1 cellular context compared by ENCODE assay signal in genomic region chr2:165373322-165374025, GRCh38.
TF ChIP-seq lines count a peak whose summit lies in the region.

No MANE protein-coding gene starts in this region.

TF ChIP-seq in SK-N-SH, 30 proteins besides CTCF, POLR2A, EP300 and RAD21 (continued from another document):
- peak; percentile 28; the same call in 1 of the 2 replicates for TF ChIP-seq GATA2 (CRISPR knock-in tag; IDR thresholded peaks at IDR 0.05)
- TF ChIP-seq TEAD4 (IDR thresholded peaks at IDR 0.05; ENCODE audit: borderline replicate concordance, insufficient read depth) = peak; percentile 77; the same call in 1 of the 2 replicates
- peak; percentile 76; the same call in 1 of the 2 replicates for TF ChIP-seq NFIC (IDR thresholded peaks at IDR 0.05; ENCODE audit: borderline replicate concordance)
- no peak for TF ChIP-seq EZH2phosphoT487 (IDR thresholded peaks at IDR 0.05; ENCODE audit: borderline replicate concordance, low read depth)
- TF ChIP-seq SIN3A (IDR thresholded peaks at IDR 0.05; ENCODE audit: borderline replicate concordance, low read depth, low read length) = no peak
- no peak for TF ChIP-seq GABPA (IDR thresholded peaks at IDR 0.05; ENCODE audit: low read depth)
- peak; percentile 97 for TF ChIP-seq PBX3 (IDR thresholded peaks at IDR 0.05)
- peak; percentile 30 for TF ChIP-seq CHD2 (IDR thresholded peaks at IDR 0.05; ENCODE audit: low read length, partially characterized antibody)
- TF ChIP-seq POLR2AphosphoS5 (IDR thresholded peaks at IDR 0.05; ENCODE audit: low read depth, low read length) = peak; percentile 84
- no peak for TF ChIP-seq USF1 (IDR thresholded peaks at IDR 0.05; ENCODE audit: borderline replicate concordance, low read depth)
- no peak for TF ChIP-seq RFX5 (IDR thresholded peaks at IDR 0.05; ENCODE audit: low read length)
- TF ChIP-seq MEF2A (IDR thresholded peaks at IDR 0.05; ENCODE audit: borderline replicate concordance, low read depth) = peak; percentile 24; the same call in 1 of the 2 replicates
- no peak for TF ChIP-seq ZBTB33 (IDR thresholded peaks at IDR 0.05; ENCODE audit: borderline replicate concordance, low read depth)
- TF ChIP-seq RCOR1 (IDR thresholded peaks at IDR 0.05; ENCODE audit: low read length) = peak; percentile 74; the same call in 1 of the 2 replicates
- TF ChIP-seq MAX (IDR thresholded peaks at IDR 0.05; ENCODE audit: low read depth) = no peak
- TF ChIP-seq JUND (IDR thresholded peaks at IDR 0.05) = peak; percentile 85
- TF ChIP-seq RXRA (IDR thresholded peaks at IDR 0.05; ENCODE audit: borderline replicate concordance, low read depth) = no peak
- TF ChIP-seq IRF3 (IDR thresholded peaks at IDR 0.05; ENCODE audit: low read depth, low read length) = no peak
- no peak for TF ChIP-seq YY1 (IDR thresholded peaks at IDR 0.05; ENCODE audit: low read depth)
- TF ChIP-seq FOSL2 (IDR thresholded peaks at IDR 0.05; ENCODE audit: borderline replicate concordance, low read depth) = peak; percentile 14; the same call in 1 of the 2 replicates
- TF ChIP-seq TCF12 (IDR thresholded peaks at IDR 0.05) = peak; percentile 100
